In genomic region chr17:61353615-61354014, GRCh38 we compare ENCODE assay signal across 1 cellular context.
TF ChIP-seq lines count a peak whose summit lies in the region.

No MANE protein-coding gene starts in this region.

TF ChIP-seq in SK-N-SH treated with all-trans-retinoic acid at 6 μM for 48 hours, 23 proteins besides CTCF, POLR2A, EP300 and RAD21 (continued from another document):
- TF ChIP-seq POU6F1 (CRISPR knock-in tag; IDR thresholded peaks at IDR 0.05; ENCODE audit: borderline replicate concordance, low read depth): no peak
- TF ChIP-seq TOX (CRISPR knock-in tag; IDR thresholded peaks at IDR 0.05; ENCODE audit: borderline replicate concordance): no peak
- TF ChIP-seq ZNF565 (CRISPR knock-in tag; conservative IDR thresholded peaks at IDR 0.05; ENCODE audit: low read depth): no peak
- TF ChIP-seq CSDC2 (CRISPR knock-in tag; IDR thresholded peaks at IDR 0.05): no peak
- TF ChIP-seq OSR1 (CRISPR knock-in tag; IDR thresholded peaks at IDR 0.05): no peak
- no peak for TF ChIP-seq SNAI2 (CRISPR knock-in tag; IDR thresholded peaks at IDR 0.05)
TF ChIP-seq in SK-N-SH treated with all-trans-retinoic acid at 6 μM for 48 hours: peak in this region for 0.
